Comparison of ENCODE assay signal across 8 cellular contexts in the genomic region with DNA sequence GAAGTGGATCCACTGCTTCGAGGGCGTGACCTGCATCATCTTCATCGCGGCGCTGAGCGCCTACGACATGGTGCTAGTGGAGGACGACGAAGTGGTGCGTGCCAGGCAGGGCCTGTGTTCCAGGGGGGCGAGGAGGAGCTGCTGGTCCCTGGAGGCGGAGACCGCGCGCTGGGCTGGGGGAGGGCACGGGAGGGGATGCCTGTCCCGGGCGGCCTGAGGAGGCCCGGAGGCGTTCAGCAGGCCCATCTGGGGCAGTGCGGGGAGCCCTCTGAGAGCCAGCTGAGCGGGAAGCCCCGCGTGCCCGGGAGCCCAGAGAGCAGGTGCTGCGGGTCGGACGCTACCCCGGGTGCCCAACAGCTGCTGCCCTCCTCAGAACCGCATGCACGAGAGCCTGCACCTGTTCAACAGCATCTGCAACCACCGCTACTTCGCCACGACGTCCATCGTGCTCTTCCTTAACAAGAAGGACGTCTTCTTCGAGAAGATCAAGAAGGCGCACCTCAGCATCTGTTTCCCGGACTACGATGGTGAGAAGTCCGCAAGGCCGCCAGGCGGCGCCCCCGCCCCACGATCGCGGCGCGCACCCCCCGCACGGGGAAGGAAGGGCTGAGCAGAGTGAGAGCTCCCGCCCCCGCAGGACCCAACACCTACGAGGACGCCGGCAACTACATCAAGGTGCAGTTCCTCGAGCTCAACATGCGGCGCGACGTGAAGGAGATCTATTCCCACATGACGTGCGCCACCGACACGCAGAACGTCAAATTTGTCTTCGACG. TPM values are rescaled to one million over a fixed set of nuclear protein-coding genes. Genes with fewer than 3 reads are reported as not detected.
DNase-seq lines count a peak whose midpoint lies in the region; ATAC-seq and TF ChIP-seq lines count a peak whose summit lies in the region.

No MANE protein-coding gene starts in this region.

- intact Hi-C loops in mammary epithelial cell (cut with micrococcal nuclease): loop anchor here (1.0 to 5.0 kb wide), 2 partner anchors 79 to 348 kb away; no protein-coding TSS in a partner anchor

- H3K79me2 ChIP-seq in KMS-11 (ENCODE audit: insufficient read depth, low read depth): no peaks in the 10 kb centered on the region
- H3K79me2 ChIP-seq in mammary epithelial cell (ENCODE audit: insufficient read depth, low read length): no peaks in the 10 kb centered on the region

- TF ChIP-seq CTCF in KMS-11 (conservative IDR thresholded peaks at IDR 0.05; ENCODE audit: low read depth, low read length) (peak; percentile 50), mammary epithelial cell (conservative IDR thresholded peaks at IDR 0.05 in 1 of 2, IDR thresholded peaks at IDR 0.05 in 1 of 2; ENCODE audit: extremely low read depth in 1 of 2, insufficient read depth in 1 of 2, low read depth in 1 of 2, low read length in 2 of 2) (peak; percentile 60 to 79)

- H3K27ac ChIP-seq in KMS-11 (no peak overlapping the region), mammary epithelial cell (ENCODE audit: insufficient read depth, low read depth, low read length) (no peak overlapping the region)

- ATAC-seq in GM21526 (IDR thresholded peaks at IDR 0.05; ENCODE audit: low FRiP score, unreplicated experiment): no peak

- H3K4me1 ChIP-seq in KMS-11 (ENCODE audit: low read depth, poor library complexity, severe bottlenecking) (no peaks in the 10 kb centered on the region), mammary epithelial cell (ENCODE audit: insufficient read depth, low read length) (peaks cover 7% of the 10 kb centered on the region)

- H3K27me3 ChIP-seq in KMS-11 (ENCODE audit: insufficient read depth, low read depth) (peaks cover 26% of the 10 kb centered on the region; the same call in 1 of the 2 replicates), mammary epithelial cell (ENCODE audit: insufficient read depth, low read length) (peaks cover 2% of the 10 kb centered on the region)

- BruUV-seq in mammary epithelial cell (replicated peaks; lab: Mats Ljungman, UMichigan): no TSS peak

- H3K9me3 ChIP-seq in mammary epithelial cell (replicated peaks; ENCODE audit: insufficient read depth, low read length): no peaks in the 10 kb centered on the region

- H4K20me1 ChIP-seq in KMS-11 (ENCODE audit: insufficient read depth) (no peaks in the 10 kb centered on the region), mammary epithelial cell (ENCODE audit: insufficient read depth, low read length) (no peaks in the 10 kb centered on the region)

- H3K4me2 ChIP-seq in KMS-11: no peak overlapping the region
- peak overlapping the region; percentile 17 for H3K4me2 ChIP-seq in mammary epithelial cell (ENCODE audit: insufficient read depth, low read depth, low read length)

- no peak overlapping the region for H3K9ac ChIP-seq in KMS-11
- no peak overlapping the region for H3K9ac ChIP-seq in mammary epithelial cell (ENCODE audit: insufficient read depth, low read length)

- in situ Hi-C loops in mammary epithelial cell (cut with MboI; ENCODE audit: low sequenced_read_pairs in 2 of 2): loop anchor here (5.0 kb wide), 2 partner anchors 72 to 78 kb away; no protein-coding TSS in a partner anchor

- WGBS in mammary epithelial cell (ENCODE audit: low coverage, missing lambda C conversion rate): 9% methylated on average over 19 of the region's 70 CpGs

- H3K4me3 ChIP-seq in KMS-11 (IDR thresholded peaks at IDR 0.05; ENCODE audit: insufficient read depth, low read depth, low read length) (no peak overlapping the region), mammary epithelial cell (replicated peaks in 1 of 3; ENCODE audit: insufficient read depth in 1 of 3, low read depth in 2 of 3, low read length in 3 of 3) (no peak overlapping the region)

- CTCF ChIA-PET in mammary epithelial cell (lab: Charles Lee; ENCODE audit: low non-redundant PET): interaction anchor here (0.5 to 0.7 kb wide), 4 partner anchors 27 to 116 kb away, joined by 3 to 4 read pairs (median 3); no protein-coding TSS in a partner anchor

- DNase-seq in Daoy (ENCODE audit: low read depth): peak; percentile 69
- peak; percentile 62 to 69 (median 64) for DNase-seq in activated CD4-positive, CD25-positive, alpha-beta regulatory T cell (lab: John Stamatoyannopoulos, UW)
- peak; percentile 60 for DNase-seq in mammary epithelial cell
- DNase-seq in kidney tubule cell (ENCODE audit: low spot score): peak; percentile 65
- peak; percentile 66 to 78 for DNase-seq in stimulated activated CD4-positive, alpha-beta T cell treated with anti-CD3 and anti-CD28 coated beads, Interleukin-2, amount 100 ng/mL, for 48 hours
- no peak for DNase-seq in cerebellar nuclear complex (lab: John Stamatoyannopoulos, UW)

- no peak overlapping the region for H2AFZ ChIP-seq in KMS-11 (ENCODE audit: low read depth)
- H2AFZ ChIP-seq in mammary epithelial cell (ENCODE audit: low read depth, low read length): no peak overlapping the region

- H3K36me3 ChIP-seq in KMS-11 (ENCODE audit: insufficient read depth) (no peaks in the 10 kb centered on the region), mammary epithelial cell (ENCODE audit: insufficient read depth, low read length) (no peaks in the 10 kb centered on the region)

- dilution Hi-C loops in mammary epithelial cell (cut with HindIII; ENCODE audit: low sequenced_read_pairs): loop anchor here (5.0 kb wide), 3 partner anchors 42 to 83 kb away; a partner anchor contains a TSS

RNA-seq across cellular contexts. Expression of a gene that starts 2.9 kb away (rescaled TPM):
- total RNA-seq in Daoy (2014; rRNA removed; shearing (Covaris generic)): not detected in 2 replicates
- 1 to 10 TPM in 1 of 2 donors, under 1 TPM in 1; 0.17 to 1.8 TPM for total RNA-seq in mammary epithelial cell
- polyA plus RNA-seq in mammary epithelial cell: 0.05 TPM
- polyA minus RNA-seq in mammary epithelial cell: not detected

RNA-seq across cellular contexts. Expression of a gene that starts 10.8 kb away (rescaled TPM):
- not detected in 2 replicates for total RNA-seq in Daoy (2014; rRNA removed; shearing (Covaris generic))
- under 1 TPM in 1 of 2 donors, not detected in 1; 0.67 TPM for total RNA-seq in mammary epithelial cell
- polyA plus RNA-seq in mammary epithelial cell: 0.06 TPM
- polyA minus RNA-seq in mammary epithelial cell: not detected

RNA-seq across cellular contexts. Expression of a gene that starts 39.2 kb away (rescaled TPM):
- total RNA-seq in Daoy (2014; rRNA removed; shearing (Covaris generic)): 0.51 and 1.4 TPM in 2 replicates
- 100 to 1,000 TPM; 102 to 129 TPM for total RNA-seq in mammary epithelial cell
- polyA plus RNA-seq in mammary epithelial cell: 108 TPM
- 76.2 TPM for polyA minus RNA-seq in mammary epithelial cell

RNA-seq across cellular contexts. Expression of a gene that starts 41.7 kb away (rescaled TPM):
- 139 and 163 TPM in 2 replicates for total RNA-seq in Daoy (2014; rRNA removed; shearing (Covaris generic))
- total RNA-seq in mammary epithelial cell: 100 to 1,000 TPM; 176 to 235 TPM
- 511 TPM for polyA plus RNA-seq in mammary epithelial cell
- polyA minus RNA-seq in mammary epithelial cell: 320 TPM

Comparison
In these comparisons a context has a peak if more than half of its experiments do, and no peak if none do; other contexts are left out.
1. DNase-seq: peak in Daoy (single experiment), activated CD4-positive, CD25-positive, alpha-beta regulatory T cell (4 of 4), mammary epithelial cell (single experiment), kidney tubule cell (single experiment) and stimulated activated CD4-positive, alpha-beta T cell treated with anti-CD3 and anti-CD28 coated beads, Interleukin-2, amount 100 ng/mL, for 48 hours (2 of 2); none in cerebellar nuclear complex (0 of 2).
2. RNA of a gene that starts 39.2 kb away (total RNA-seq): 102 to 129 TPM in mammary epithelial cell; 0.51 to 1.4 TPM in Daoy; every median in the first group is over 10 times any median in the second.